Comparison of ENCODE assay signal across 9 cellular contexts in genomic region chr16:75263963-75264445, GRCh38. TPM values are rescaled to one million over a fixed set of nuclear protein-coding genes. Genes with fewer than 3 reads are reported as not detected.
DNase-seq lines count a peak whose midpoint lies in the region; ATAC-seq and TF ChIP-seq lines count a peak whose summit lies in the region.
"Had no signal": no experiment of that assay in that cellular context is flagged by ENCODE, and none has a peak within 500 bp of the region (broad histone marks: within the 10 kb centered on the region; RNA-seq: fewer than 3 reads in every experiment).

No MANE protein-coding gene starts in this region.

- H3K4me2 ChIP-seq in fibroblast of lung (ENCODE audit: extremely low read depth, insufficient read depth, low read length), result peak overlapping the region; percentile 67

- H3K9me3 Mint-ChIP-seq in CD4-positive, alpha-beta memory T cell, result no peaks in the 10 kb centered on the region
- H3K9me3 Mint-ChIP-seq in osteocyte (ENCODE audit: unreplicated experiment), result no peaks in the 10 kb centered on the region

- peak overlapping the region; percentile 57 to 82 (median 73) for H3K4me3 Mint-ChIP-seq in CD4-positive, alpha-beta memory T cell
- H3K4me3 Mint-ChIP-seq in osteocyte (ENCODE audit: unreplicated experiment), result peak overlapping the region; percentile 82

- no peak for DNase-seq in CD4-positive, alpha-beta memory T cell
- DNase-seq in RPMI7951 (ENCODE audit: low read depth), result peak; percentile 61
- no peak for DNase-seq in fibroblast of lung (ENCODE audit: low read depth in 2 of 2)
- no peak for DNase-seq in osteocyte (ENCODE audit: extremely low spot score, unreplicated experiment)
- DNase-seq: activated CD4-positive, alpha-beta T cell treated with anti-CD3 and anti-CD28 coated beads, Interleukin-2, amount 50 U/mL, for 48 hours had no signal

- intact Hi-C loops in CD4-positive, alpha-beta memory T cell (cut with micrococcal nuclease), result no loop called here

- H3K4me3 ChIP-seq in CD4-positive, alpha-beta memory T cell (ENCODE audit: low read length in 2 of 2), result no peak overlapping the region
- peak overlapping the region; percentile 75 to 99 (median 93) for H3K4me3 ChIP-seq in fibroblast of lung (replicated peaks in 1 of 4; ENCODE audit: control extremely low read depth in 1 of 4, insufficient read depth in 1 of 4, low read depth in 3 of 4, low read length in 4 of 4)

- H3K27me3 ChIP-seq in CD4-positive, alpha-beta memory T cell (ENCODE audit: insufficient read depth, low read length), result peaks cover 12% of the 10 kb centered on the region
- H3K27me3 ChIP-seq in fibroblast of lung (ENCODE audit: control insufficient read depth, insufficient read depth, low read length), result no peaks in the 10 kb centered on the region

- CTCF ChIA-PET in CD4-positive, alpha-beta memory T cell (lab: Charles Lee; ENCODE audit: partially characterized antibody), result no interaction called here

- peaks cover 4% of the 10 kb centered on the region for H4K20me1 ChIP-seq in fibroblast of lung (ENCODE audit: control insufficient read depth, extremely low read depth, insufficient read depth, low read length)

- peaks cover 21 to 32% of the 10 kb centered on the region in 2 donors for H3K27me3 Mint-ChIP-seq in CD4-positive, alpha-beta memory T cell
- H3K27me3 Mint-ChIP-seq in osteocyte (ENCODE audit: unreplicated experiment), result no peaks in the 10 kb centered on the region

- H2AFZ ChIP-seq in fibroblast of lung (ENCODE audit: low read length), result no peak overlapping the region

- no peak for TF ChIP-seq CTCF in fibroblast of lung (conservative IDR thresholded peaks at IDR 0.05 in 1 of 2, IDR thresholded peaks at IDR 0.05 in 1 of 2; ENCODE audit: low read depth in 1 of 2, low read length in 2 of 2)
- no peak for TF ChIP-seq CTCF in osteocyte (IDR thresholded peaks at IDR 0.05)

- no peaks in the 10 kb centered on the region for H3K36me3 Mint-ChIP-seq in CD4-positive, alpha-beta memory T cell
- peaks cover 8% of the 10 kb centered on the region for H3K36me3 Mint-ChIP-seq in osteocyte (ENCODE audit: unreplicated experiment)

- H3K9me3 ChIP-seq in CD4-positive, alpha-beta memory T cell (ENCODE audit: control insufficient read depth in 1 of 2, low read length in 2 of 2), result no peaks in the 10 kb centered on the region
- H3K9me3 ChIP-seq in fibroblast of lung (ENCODE audit: control insufficient read depth, insufficient read depth, low read depth, low read length), result no peaks in the 10 kb centered on the region

- H3K9ac ChIP-seq in fibroblast of lung (ENCODE audit: insufficient read depth, low read length), result peak overlapping the region; percentile 51

- POLR2A ChIA-PET in CD4-positive, alpha-beta memory T cell (lab: Charles Lee; ENCODE audit: partially characterized antibody), result no interaction called here

- ATAC-seq in GM18868 (IDR thresholded peaks at IDR 0.05; ENCODE audit: unreplicated experiment) (no peak), HG03521 (IDR thresholded peaks at IDR 0.05; ENCODE audit: unreplicated experiment) (no peak), HG03342 (IDR thresholded peaks at IDR 0.05; ENCODE audit: unreplicated experiment) (no peak), GM18502 (IDR thresholded peaks at IDR 0.05; ENCODE audit: poor library complexity, unreplicated experiment) (no peak)

- H3K4me1 ChIP-seq in CD4-positive, alpha-beta memory T cell (ENCODE audit: insufficient read depth, low read length), result peaks cover 9% of the 10 kb centered on the region
- peaks cover 39% of the 10 kb centered on the region for H3K4me1 ChIP-seq in fibroblast of lung (ENCODE audit: control insufficient read depth, extremely low read depth, insufficient read depth, low read length)

- no peak overlapping the region for H3K27ac Mint-ChIP-seq in CD4-positive, alpha-beta memory T cell
- H3K27ac Mint-ChIP-seq in osteocyte (ENCODE audit: unreplicated experiment), result peak overlapping the region; percentile 93

- H3K79me2 ChIP-seq in fibroblast of lung (ENCODE audit: control insufficient read depth, insufficient read depth, low read length), result peaks cover 65% of the 10 kb centered on the region

- peaks cover 3 to 13% (median 7%) of the 10 kb centered on the region in 4 donors for H3K4me1 Mint-ChIP-seq in CD4-positive, alpha-beta memory T cell
- peaks cover 61% of the 10 kb centered on the region for H3K4me1 Mint-ChIP-seq in osteocyte (ENCODE audit: unreplicated experiment)

- no peak overlapping the region for H3K27ac ChIP-seq in CD4-positive, alpha-beta memory T cell (ENCODE audit: low read depth, low read length)
- peak overlapping the region; percentile 93 for H3K27ac ChIP-seq in fibroblast of lung (ENCODE audit: insufficient read depth, low read length)

- H3K36me3 ChIP-seq in CD4-positive, alpha-beta memory T cell (ENCODE audit: insufficient read depth, low read length), result no peaks in the 10 kb centered on the region
- peaks cover 17% of the 10 kb centered on the region for H3K36me3 ChIP-seq in fibroblast of lung (ENCODE audit: control insufficient read depth, insufficient read depth, low read length)

RNA-seq across cellular contexts. Expression of gene BCAR1, which starts 12.6 kb away (rescaled TPM):
- under 1 TPM in 1 of 2 experiments, not detected in 1; 0.36 TPM for total RNA-seq in CD4-positive, alpha-beta memory T cell
- under 1 TPM in 1 of 2 donors, not detected in 1; 0.30 TPM for polyA plus RNA-seq in CD4-positive, alpha-beta memory T cell
- total RNA-seq in RPMI7951 (2014; rRNA removed; shearing (Covaris generic)), result 19.7 and 20.3 TPM in 2 replicates
- total RNA-seq in fibroblast of lung, result 26.5 and 36.8 TPM in 2 replicates
- polyA plus RNA-seq in fibroblast of lung, result 32.8 and 66.5 TPM in 2 replicates
- polyA plus RNA-seq in fibroblast of lung (2012), result 68.9 and 146 TPM in 2 replicates
- 37.6 and 115 TPM in 2 replicates for polyA minus RNA-seq in fibroblast of lung (ENCODE audit: low replicate concordance)
- 126 and 138 TPM in 2 replicates for total RNA-seq in osteocyte

RNA-seq across cellular contexts. Expression of gene CTRB1, which starts 45.2 kb away (rescaled TPM):
- not detected for total RNA-seq in CD4-positive, alpha-beta memory T cell
- polyA plus RNA-seq in CD4-positive, alpha-beta memory T cell, result not detected
- not detected in 2 replicates for total RNA-seq in RPMI7951 (2014; rRNA removed; shearing (Covaris generic))
- total RNA-seq in fibroblast of lung (not detected in 2 replicates), osteocyte (not detected in 2 replicates)
- polyA plus RNA-seq in fibroblast of lung, result not detected in 2 replicates
- polyA plus RNA-seq in fibroblast of lung (2012), result 0.40 TPM in 1 of 2 replicates, not detected in the other
- not detected in 2 replicates for polyA minus RNA-seq in fibroblast of lung (ENCODE audit: low replicate concordance)

RNA-seq across cellular contexts. Expression of gene CTRB2, which starts 57.0 kb away (rescaled TPM):
- total RNA-seq in CD4-positive, alpha-beta memory T cell, result not detected
- not detected for polyA plus RNA-seq in CD4-positive, alpha-beta memory T cell
- not detected in 2 replicates for total RNA-seq in RPMI7951 (2014; rRNA removed; shearing (Covaris generic))
- total RNA-seq in fibroblast of lung (not detected in 2 replicates), osteocyte (not detected in 2 replicates)
- not detected in 2 replicates for polyA plus RNA-seq in fibroblast of lung
- polyA plus RNA-seq in fibroblast of lung (2012), result 0.10 TPM in 1 of 2 replicates, not detected in the other
- polyA minus RNA-seq in fibroblast of lung (ENCODE audit: low replicate concordance), result not detected in 2 replicates

Comparison
In these comparisons a context has a peak if more than half of its experiments do, and no peak if none do; other contexts are left out.
1. H3K4me3 ChIP-seq: peak in fibroblast of lung (4 of 4); none in CD4-positive, alpha-beta memory T cell (0 of 2).
2. RNA of gene BCAR1, which starts 12.6 kb away (total RNA-seq): 126 to 138 TPM in osteocyte, 26.5 to 36.8 TPM in fibroblast of lung and 19.7 to 20.3 TPM in RPMI7951; 0.36 TPM in CD4-positive, alpha-beta memory T cell; every median in the first group is over 10 times any median in the second.